Comparison of ENCODE assay signal across 12 cellular contexts in the genomic region with DNA sequence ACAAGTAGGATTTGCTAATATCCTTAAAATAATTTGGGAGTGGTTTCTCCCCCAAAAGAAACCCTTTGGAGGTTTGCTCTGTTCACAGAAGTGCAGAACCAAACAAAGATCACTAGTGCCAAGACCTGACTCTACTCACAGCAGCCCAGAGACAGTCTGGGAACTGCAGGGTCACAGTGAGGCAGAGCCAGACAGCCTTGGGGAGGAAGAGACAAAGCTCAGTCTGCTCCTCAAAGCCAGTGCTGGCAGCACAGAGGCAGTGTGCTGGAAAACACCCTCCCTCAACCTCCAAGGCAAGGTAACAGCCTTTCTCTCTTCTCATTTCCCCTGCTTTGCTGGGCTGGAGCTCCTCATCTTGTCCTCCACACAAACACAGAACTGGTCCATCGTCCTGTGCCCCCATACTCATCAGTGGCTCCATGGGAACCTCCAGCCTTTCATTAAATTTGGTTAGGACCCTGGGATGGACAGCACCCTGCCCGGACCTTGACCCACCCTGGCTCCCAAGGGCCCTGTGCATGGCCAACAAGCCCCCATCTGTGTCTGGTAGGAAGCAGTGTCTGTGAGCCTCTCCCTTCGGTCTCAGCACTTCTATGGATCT.
"Had no signal": no experiment of that assay in that cellular context is flagged by ENCODE, and none has a peak within 500 bp of the region (broad histone marks: within the 10 kb centered on the region; RNA-seq: fewer than 3 reads in every experiment).

No MANE protein-coding gene starts in this region.

- H3K27ac ChIP-seq: cardiac muscle cell, epithelial cell of prostate, pancreas, tibial artery, uterus had no signal

- H3K27me3 ChIP-seq: pancreas, tibial artery, uterus had no signal

- H3K36me3 ChIP-seq: cardiac muscle cell, pancreas, tibial artery, uterus had no signal

- H3K9me3 ChIP-seq: pancreas, uterus had no signal

- DNase-seq: activated CD4-positive, alpha-beta T cell treated with anti-CD3 and anti-CD28 coated beads, Interleukin-2, amount 50 U/mL, for 1 hour; activated naive CD4-positive, alpha-beta T cell treated with anti-CD3 and anti-CD28 coated beads, Interleukin-2, amount 10 ng/mL, durations not matched to agents 7 days and 5 days; cortex of kidney; effector CD8-positive, alpha-beta T cell; pancreas; stimulated activated CD4-positive, alpha-beta T cell treated with anti-CD3 and anti-CD28 coated beads, Interleukin-4, amount 100 ng/mL, for 4 hours; T-helper 17 cell; tibial artery; uterus had no signal

- H3K4me1 ChIP-seq: pancreas, uterus had no signal

- H3K36me3 Mint-ChIP-seq: activated naive CD4-positive, alpha-beta T cell treated with anti-CD3 and anti-CD28 coated beads, Interleukin-2, amount 10 ng/mL, durations not matched to agents 7 days and 5 days; memory B cell had no signal

- H3K27ac Mint-ChIP-seq: activated naive CD4-positive, alpha-beta T cell treated with anti-CD3 and anti-CD28 coated beads, Interleukin-2, amount 10 ng/mL, durations not matched to agents 7 days and 5 days; memory B cell had no signal

- H3K4me3 Mint-ChIP-seq: activated naive CD4-positive, alpha-beta T cell treated with anti-CD3 and anti-CD28 coated beads, Interleukin-2, amount 10 ng/mL, durations not matched to agents 7 days and 5 days; memory B cell; T-helper 17 cell had no signal

- ATAC-seq: pancreas had no signal

- H3K4me3 ChIP-seq: cardiac muscle cell, pancreas, tibial artery, uterus had no signal
